In the genomic region with DNA sequence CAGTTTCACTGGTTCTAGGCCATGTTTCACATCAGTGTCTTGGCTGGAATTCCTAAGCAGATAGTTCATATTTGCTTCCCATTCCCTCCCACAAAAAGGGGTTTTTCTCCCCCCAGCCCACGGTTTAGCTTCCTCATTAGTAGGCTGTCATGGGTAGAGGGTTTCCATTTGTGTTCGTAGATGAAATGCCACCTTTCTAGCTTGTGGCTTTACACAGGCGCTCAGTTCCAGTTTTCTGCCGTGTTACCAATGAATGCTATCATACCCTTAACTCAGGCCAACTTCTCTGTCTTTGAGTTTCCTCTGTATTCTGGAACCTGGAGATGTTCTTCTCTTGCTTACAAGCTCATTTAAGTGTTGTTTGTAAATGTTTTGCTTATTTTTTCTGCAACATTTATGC, we compare ENCODE assay signal across 26 cellular contexts.
"Had no signal": no experiment of that assay in that cellular context is flagged by ENCODE, and none has a peak within 500 bp of the region (broad histone marks: within the 10 kb centered on the region; RNA-seq: fewer than 3 reads in every experiment).

No MANE protein-coding gene starts in this region.

- H3K4me1 ChIP-seq: adrenal gland, parathyroid adenoma had no signal

- ATAC-seq: activated naive CD4-positive, alpha-beta T cell treated with anti-CD3 and anti-CD28 coated beads, Interleukin-2, amount 50 U/mL, for 72 hours; activated T-helper 17 cell treated with anti-CD3 and anti-CD28 coated beads, Interleukin-2, amount 50 U/mL, for 72 hours; natural killer cell treated with Interleukin-12 subunit alpha and Interleukin-12 subunit beta and Interleukin-15 and Interleukin-18, amount 100 ng/mL, for 72 hours; right cardiac atrium; SK-N-SH treated with all-trans-retinoic acid at 6 μM for 48 hours; stimulated activated effector memory CD8-positive, alpha-beta T cell treated with anti-CD3 and anti-CD28 coated beads, Interleukin-12 subunit alpha, Interleukin-12 subunit beta, amount 100 ng/mL, for 72 hours; T-cell; upper lobe of right lung had no signal

- H3K27me3 ChIP-seq: adrenal gland, hepatocyte, neutrophil, testis, upper lobe of right lung had no signal

- H3K27ac ChIP-seq: adrenal gland, hepatocyte, left ventricle myocardium inferior, neutrophil, parathyroid adenoma, testis, upper lobe of right lung had no signal

- DNase-seq: activated CD8-positive, alpha-beta memory T cell treated with anti-CD3 and anti-CD28 coated beads for 24 hours; activated CD8-positive, alpha-beta memory T cell treated with anti-CD3 and anti-CD28 coated beads, Interleukin-2, amount 50 U/mL, for 4 hours; activated T-cell treated with anti-CD3 and anti-CD28 coated beads, Interleukin-2, amount 50 U/mL, for 24 hours; adrenal gland; effector CD4-positive, alpha-beta T cell; erythroblast; foreskin melanocyte; glutamatergic neuron; immature natural killer cell; kidney glomerular epithelial cell; left ventricle myocardium inferior; right cardiac atrium; stimulated activated CD4-positive, alpha-beta T cell treated with anti-CD3 and anti-CD28 coated beads, Interleukin-2, amount 100 ng/mL, for 24 hours; T-cell; testis; upper lobe of right lung had no signal

- H3K4me3 Mint-ChIP-seq: activated T-cell treated with anti-CD3 and anti-CD28 coated beads, Interleukin-2, amount 50 U/mL, for 24 hours; activated T-helper 17 cell treated with anti-CD3 and anti-CD28 coated beads, Interleukin-2, amount 50 U/mL, for 72 hours; immature natural killer cell; natural killer cell treated with Interleukin-12 subunit alpha and Interleukin-12 subunit beta and Interleukin-15 and Interleukin-18, amount 100 ng/mL, for 72 hours; stimulated activated effector memory CD8-positive, alpha-beta T cell treated with anti-CD3 and anti-CD28 coated beads, Interleukin-12 subunit alpha, Interleukin-12 subunit beta, amount 100 ng/mL, for 72 hours; T-cell; T-helper 2 cell treated with Interferon-gamma antibody and Interleukin-4, amounts not matched to agents 5 μg/mL and 100 μg/mL, for 36 hours had no signal

- H3K4me1 Mint-ChIP-seq: activated T-helper 17 cell treated with anti-CD3 and anti-CD28 coated beads, Interleukin-2, amount 50 U/mL, for 72 hours; immature natural killer cell; stimulated activated effector memory CD8-positive, alpha-beta T cell treated with anti-CD3 and anti-CD28 coated beads, Interleukin-12 subunit alpha, Interleukin-12 subunit beta, amount 100 ng/mL, for 72 hours; T-cell had no signal

- H3K9me3 ChIP-seq: left ventricle myocardium inferior, neutrophil, testis, upper lobe of right lung had no signal

- H3K36me3 ChIP-seq: adrenal gland, neutrophil, upper lobe of right lung had no signal

- H3K4me3 ChIP-seq: adrenal gland, hepatocyte, left ventricle myocardium inferior, skin epidermis, testis, upper lobe of right lung had no signal

- H3K36me3 Mint-ChIP-seq: activated naive CD4-positive, alpha-beta T cell treated with anti-CD3 and anti-CD28 coated beads, Interleukin-2, amount 50 U/mL, for 72 hours; immature natural killer cell; natural killer cell treated with Interleukin-12 subunit alpha and Interleukin-12 subunit beta and Interleukin-15 and Interleukin-18, amount 100 ng/mL, for 72 hours; stimulated activated effector memory CD8-positive, alpha-beta T cell treated with anti-CD3 and anti-CD28 coated beads, Interleukin-12 subunit alpha, Interleukin-12 subunit beta, amount 100 ng/mL, for 72 hours had no signal

- H3K27me3 Mint-ChIP-seq: activated T-cell treated with anti-CD3 and anti-CD28 coated beads, Interleukin-2, amount 50 U/mL, for 24 hours had no signal

- H3K9me3 Mint-ChIP-seq: activated naive CD4-positive, alpha-beta T cell treated with anti-CD3 and anti-CD28 coated beads, Interleukin-2, amount 50 U/mL, for 72 hours; activated T-cell treated with anti-CD3 and anti-CD28 coated beads, Interleukin-2, amount 50 U/mL, for 24 hours; activated T-helper 17 cell treated with anti-CD3 and anti-CD28 coated beads, Interleukin-2, amount 50 U/mL, for 72 hours; natural killer cell treated with Interleukin-12 subunit alpha and Interleukin-12 subunit beta and Interleukin-15 and Interleukin-18, amount 100 ng/mL, for 72 hours; stimulated activated effector memory CD8-positive, alpha-beta T cell treated with anti-CD3 and anti-CD28 coated beads, Interleukin-12 subunit alpha, Interleukin-12 subunit beta, amount 100 ng/mL, for 72 hours; T-cell; T-helper 2 cell treated with Interferon-gamma antibody and Interleukin-4, amounts not matched to agents 5 μg/mL and 100 μg/mL, for 36 hours had no signal

- H3K27ac Mint-ChIP-seq: activated naive CD4-positive, alpha-beta T cell treated with anti-CD3 and anti-CD28 coated beads, Interleukin-2, amount 50 U/mL, for 72 hours; activated T-cell treated with anti-CD3 and anti-CD28 coated beads, Interleukin-2, amount 50 U/mL, for 24 hours; activated T-helper 17 cell treated with anti-CD3 and anti-CD28 coated beads, Interleukin-2, amount 50 U/mL, for 72 hours; immature natural killer cell; natural killer cell treated with Interleukin-12 subunit alpha and Interleukin-12 subunit beta and Interleukin-15 and Interleukin-18, amount 100 ng/mL, for 72 hours; stimulated activated effector memory CD8-positive, alpha-beta T cell treated with anti-CD3 and anti-CD28 coated beads, Interleukin-12 subunit alpha, Interleukin-12 subunit beta, amount 100 ng/mL, for 72 hours; T-cell; T-helper 2 cell treated with Interferon-gamma antibody and Interleukin-4, amounts not matched to agents 5 μg/mL and 100 μg/mL, for 36 hours had no signal
